In genomic region chr15:99425666-99426301, GRCh38 we compare ENCODE assay signal across 9 cellular contexts.
DNase-seq lines count a peak whose midpoint lies in the region; ATAC-seq and TF ChIP-seq lines count a peak whose summit lies in the region.
"Had no signal": no experiment of that assay in that cellular context is flagged by ENCODE, and none has a peak within 500 bp of the region (broad histone marks: within the 10 kb centered on the region; RNA-seq: fewer than 3 reads in every experiment).

No MANE protein-coding gene starts in this region.

- intact Hi-C loops in lower lobe of right lung (cut with DNase I) (no loop called here), uterus (cut with DNase I; ENCODE audit: low total_unique reads) (no loop called here)

- H3K27me3 ChIP-seq in lower lobe of right lung (ENCODE audit: low read depth), result no peaks in the 10 kb centered on the region
- H3K27me3 ChIP-seq in uterus, result no peaks in the 10 kb centered on the region

- H3K4me3 ChIP-seq in cardiac fibroblast (replicated peaks in 1 of 2; ENCODE audit: low read depth in 2 of 2, low read length in 2 of 2), result no peak overlapping the region
- no peak overlapping the region for H3K4me3 ChIP-seq in lower lobe of right lung
- no peak overlapping the region for H3K4me3 ChIP-seq in uterus
- H3K4me3 ChIP-seq: prostate gland had no signal

- H3K4me3 Mint-ChIP-seq in activated naive CD4-positive, alpha-beta T cell treated with anti-CD3 and anti-CD28 coated beads, Interleukin-2, amount 10 ng/mL, durations not matched to agents 7 days and 5 days, result no peak overlapping the region

- peaks cover 68% of the 10 kb centered on the region for H3K4me1 Mint-ChIP-seq in activated naive CD4-positive, alpha-beta T cell treated with anti-CD3 and anti-CD28 coated beads, Interleukin-2, amount 10 ng/mL, durations not matched to agents 7 days and 5 days

- peaks cover 4% of the 10 kb centered on the region for H3K27me3 Mint-ChIP-seq in activated naive CD4-positive, alpha-beta T cell treated with anti-CD3 and anti-CD28 coated beads, Interleukin-2, amount 10 ng/mL, durations not matched to agents 7 days and 5 days

- CTCF ChIA-PET in activated naive CD4-positive, alpha-beta T cell treated with anti-CD3 and anti-CD28 coated beads, Interleukin-2, amount 10 ng/mL, durations not matched to agents 7 days and 5 days (lab: Charles Lee), result interaction anchor here (0.7 to 1.8 kb wide), 4 partner anchors 16 to 328 kb away, joined by 3 to 4 read pairs (median 3); no protein-coding TSS in a partner anchor

- peak overlapping the region; percentile 94 for H3K27ac Mint-ChIP-seq in activated naive CD4-positive, alpha-beta T cell treated with anti-CD3 and anti-CD28 coated beads, Interleukin-2, amount 10 ng/mL, durations not matched to agents 7 days and 5 days

- no peak for TF ChIP-seq POLR2A in uterus (IDR thresholded peaks at IDR 0.05)

- H3K4me1 ChIP-seq in lower lobe of right lung (peaks cover 27% of the 10 kb centered on the region), uterus (peaks cover 0 to 16% of the 10 kb centered on the region in 2 donors)
- H3K4me1 ChIP-seq: prostate gland had no signal

- DNase-seq in activated naive CD4-positive, alpha-beta T cell treated with anti-CD3 and anti-CD28 coated beads, Interleukin-2, amount 10 ng/mL, durations not matched to agents 7 days and 5 days, result peak; percentile 22
- DNase-seq in activated naive CD4-positive, alpha-beta T cell (lab: John Stamatoyannopoulos, UW), result no peak
- DNase-seq in cardiac fibroblast (ENCODE audit: low read depth in 2 of 2), result peak; percentile 22 to 63
- no peak for DNase-seq in lower lobe of right lung
- DNase-seq in uterus, result peak; percentile 19 to 42
- no peak for DNase-seq in stimulated activated CD4-positive, alpha-beta T cell treated with anti-CD3 and anti-CD28 coated beads, Interleukin-2, amount 100 ng/mL, for 48 hours

- H3K9me3 Mint-ChIP-seq in activated naive CD4-positive, alpha-beta T cell treated with anti-CD3 and anti-CD28 coated beads, Interleukin-2, amount 10 ng/mL, durations not matched to agents 7 days and 5 days, result peaks cover 4% of the 10 kb centered on the region

- H3K9me3 ChIP-seq in lower lobe of right lung (no peaks in the 10 kb centered on the region), uterus (no peaks in the 10 kb centered on the region)
- H3K9me3 ChIP-seq: prostate gland had no signal

- ATAC-seq in lower lobe of right lung (peak; percentile 31), GM19467 (IDR thresholded peaks at IDR 0.05; ENCODE audit: unreplicated experiment) (no peak), HG03378 (IDR thresholded peaks at IDR 0.05; ENCODE audit: unreplicated experiment) (no peak)

- peak; percentile 11 for TF ChIP-seq CTCF in cardiac fibroblast (IDR thresholded peaks at IDR 0.05; ENCODE audit: low read depth, low read length)
- TF ChIP-seq CTCF in lower lobe of right lung (IDR thresholded peaks at IDR 0.05), result peak; percentile 19
- no peak for TF ChIP-seq CTCF in uterus (IDR thresholded peaks at IDR 0.05)

- peaks cover 9% of the 10 kb centered on the region for H3K36me3 Mint-ChIP-seq in activated naive CD4-positive, alpha-beta T cell treated with anti-CD3 and anti-CD28 coated beads, Interleukin-2, amount 10 ng/mL, durations not matched to agents 7 days and 5 days

- H3K27ac ChIP-seq in lower lobe of right lung, result peak overlapping the region; percentile 88
- peak overlapping the region; percentile 74 to 75 for H3K27ac ChIP-seq in uterus
- H3K27ac ChIP-seq: prostate gland had no signal

- H3K36me3 ChIP-seq in lower lobe of right lung, result no peaks in the 10 kb centered on the region
- no peaks in the 10 kb centered on the region for H3K36me3 ChIP-seq in uterus
- H3K36me3 ChIP-seq: prostate gland had no signal

Comparison
In these comparisons a context has a peak if more than half of its experiments do, and no peak if none do; other contexts are left out.
1. DNase-seq: peak in activated naive CD4-positive, alpha-beta T cell treated with anti-CD3 and anti-CD28 coated beads, Interleukin-2, amount 10 ng/mL, durations not matched to agents 7 days and 5 days (single experiment), cardiac fibroblast (2 of 2) and uterus (2 of 2); none in activated naive CD4-positive, alpha-beta T cell (0 of 4), lower lobe of right lung (single experiment) and stimulated activated CD4-positive, alpha-beta T cell treated with anti-CD3 and anti-CD28 coated beads, Interleukin-2, amount 100 ng/mL, for 48 hours (0 of 2).
2. CTCF ChIP-seq: peak in cardiac fibroblast (single experiment) and lower lobe of right lung (single experiment); none in uterus (0 of 4).
3. ATAC-seq: peak in lower lobe of right lung (2 of 2); none in GM19467 (single experiment) and HG03378 (single experiment).